In the genomic region with DNA sequence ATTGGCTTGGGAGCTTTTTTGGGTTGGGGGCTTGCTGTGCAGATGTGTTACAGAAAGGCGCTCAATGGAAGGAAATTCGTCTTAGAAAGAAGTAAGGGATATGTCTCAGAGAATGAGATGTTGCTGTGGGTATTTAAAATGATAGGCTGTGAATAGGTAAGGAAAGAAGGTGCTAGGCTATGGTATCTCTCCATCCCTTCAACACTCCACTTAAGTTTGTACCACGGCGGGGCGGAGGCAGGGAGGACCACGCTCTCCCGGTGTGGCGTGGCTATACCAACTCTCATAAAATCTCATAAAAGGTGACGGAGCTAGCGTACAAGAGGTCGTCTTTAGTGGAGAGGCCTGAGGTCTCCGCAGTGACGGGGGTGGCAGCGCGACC, we compare ENCODE assay signal across 8 cellular contexts.
A peak's percentile ranks its signal among the peaks of the same experiment; 100 is the strongest.
DNase-seq lines count a peak whose midpoint lies in the region; ATAC-seq and TF ChIP-seq lines count a peak whose summit lies in the region.

No MANE protein-coding gene starts in this region.

- peak overlapping the region; percentile 94 for H3K4me3 ChIP-seq in AG10803 (ENCODE audit: low read length)
- H3K4me3 ChIP-seq in choroid plexus epithelial cell (ENCODE audit: low read depth, low read length), result peak overlapping the region; percentile 94
- peak overlapping the region; percentile 99 for H3K4me3 ChIP-seq in mucosa of stomach (ENCODE audit: low read length)

- TF ChIP-seq CTCF in AG10803 (conservative IDR thresholded peaks at IDR 0.05; ENCODE audit: low read length) (no peak), choroid plexus epithelial cell (conservative IDR thresholded peaks at IDR 0.05; ENCODE audit: low read depth, low read length) (no peak)

- H3K27me3 ChIP-seq in mucosa of stomach (ENCODE audit: control insufficient read depth, insufficient read depth, low read length), result no peaks in the 10 kb centered on the region

- DNase-seq in AG10803 (ENCODE audit: low read depth) (no peak), HS-27A (ENCODE audit: low read depth) (peak; percentile 5), choroid plexus epithelial cell (ENCODE audit: low read depth) (no peak), glomerular visceral epithelial cell (ENCODE audit: extremely low spot score) (no peak), kidney tubule cell (ENCODE audit: low spot score) (no peak), LoVo (ENCODE audit: low spot score) (no peak)

- no peaks in the 10 kb centered on the region for H3K9me3 ChIP-seq in mucosa of stomach (ENCODE audit: control insufficient read depth, low read length)

- peak; percentile 12 for ATAC-seq in GM19438 (IDR thresholded peaks at IDR 0.05; ENCODE audit: low read depth, unreplicated experiment)

- peak overlapping the region; percentile 74 for H3K9ac ChIP-seq in mucosa of stomach (ENCODE audit: low read length)

- no peaks in the 10 kb centered on the region for H3K36me3 ChIP-seq in mucosa of stomach (ENCODE audit: control insufficient read depth, insufficient read depth, low read length)

- H3K4me1 ChIP-seq in mucosa of stomach (ENCODE audit: control insufficient read depth, insufficient read depth, low read length), result peaks cover 11% of the 10 kb centered on the region
